In genomic region chrX:49043220-49043986, GRCh38 we compare ENCODE assay signal across 8 cellular contexts. TPM values are rescaled to one million over a fixed set of nuclear protein-coding genes. Genes with fewer than 3 reads are reported as not detected.
DNase-seq lines count a peak whose midpoint lies in the region; ATAC-seq and TF ChIP-seq lines count a peak whose summit lies in the region.

Gene TFE3 (minus strand): TSS chrX:49043357. CDS start chrX:49043226, 131 bp downstream.

- no peaks in the 10 kb centered on the region for H3K36me3 Mint-ChIP-seq in activated naive CD8-positive, alpha-beta T cell

- H3K4me3 Mint-ChIP-seq in activated naive CD8-positive, alpha-beta T cell, result peak within 1 kb of the TSS; percentile 91

- H3K4me1 ChIP-seq in testis, result no peaks in the 10 kb centered on the region

- TF ChIP-seq POLR2A in testis (IDR thresholded peaks at IDR 0.05), result peak; percentile 49

- peak; percentile 90 for DNase-seq in GM10266 (ENCODE audit: extremely low spot score)
- DNase-seq in NCI-H1105 (lab: John Stamatoyannopoulos, UW), result peak; percentile 96
- peak; percentile 93 for DNase-seq in SKM-1 treated with dmso at 0.1 percent for 144 hours (lab: John Stamatoyannopoulos, UW; ENCODE audit: unreplicated experiment)
- DNase-seq in glomerular endothelial cell (ENCODE audit: extremely low read depth, low read depth, low spot score), result peak; percentile 88
- DNase-seq in omental fat pad (ENCODE audit: low spot score), result peak; percentile 90
- DNase-seq in testis, result peak; percentile 98

- 0% methylated on average over 38 of the region's 67 CpGs; no CpG with 5 or more reads in 1 of the 2 donors for WGBS in testis, 2 donors

- H3K27me3 Mint-ChIP-seq in activated naive CD8-positive, alpha-beta T cell, result no peaks in the 10 kb centered on the region

- TF ChIP-seq CTCF in GM10266 (IDR thresholded peaks at IDR 0.05; ENCODE audit: control insufficient read depth, insufficient read depth, low read depth, missing control alignments), result peak; percentile 63
- TF ChIP-seq CTCF in omental fat pad (IDR thresholded peaks at IDR 0.05), result no peak
- TF ChIP-seq CTCF in testis (IDR thresholded peaks at IDR 0.05), result peak; percentile 38 to 82 (median 79)

- H3K9me3 Mint-ChIP-seq in activated naive CD8-positive, alpha-beta T cell (ENCODE audit: low read depth), result no peaks in the 10 kb centered on the region

- H3K27ac Mint-ChIP-seq in activated naive CD8-positive, alpha-beta T cell, result peak within 1 kb of the TSS; percentile 88

- H3K36me3 ChIP-seq in testis (ENCODE audit: low read depth, missing control alignments), result no peaks in the 10 kb centered on the region

- intact Hi-C loops in testis (cut with DNase I; ENCODE audit: low total_unique reads), result no loop called here

- no peaks in the 10 kb centered on the region for H3K27me3 ChIP-seq in testis

- H3K9me3 ChIP-seq in testis, result no peaks in the 10 kb centered on the region

- H3K4me3 ChIP-seq in testis, result peak within 1 kb of the TSS; percentile 74 to 91

- peak; percentile 93 for ATAC-seq in HG02642 (IDR thresholded peaks at IDR 0.05; ENCODE audit: poor library complexity, unreplicated experiment)
- ATAC-seq in omental fat pad (ENCODE audit: low FRiP score), result peak; percentile 91

- H3K4me1 Mint-ChIP-seq in activated naive CD8-positive, alpha-beta T cell (ENCODE audit: low read depth), result peaks cover 34% of the 10 kb centered on the region

- peak within 1 kb of the TSS; percentile 94 to 98 for H3K27ac ChIP-seq in testis

RNA-seq across cellular contexts. Expression of gene TFE3, which starts in this region (rescaled TPM):
- 50.1 and 72.2 TPM in 2 replicates for total RNA-seq in glomerular endothelial cell
- total RNA-seq in omental fat pad, result 100 to 1,000 TPM in 3 of 4 donors, 10 to 100 TPM in 1; 89.8 to 124 (median 116) TPM
- 10 to 100 TPM; 53.9 to 66.0 TPM for total RNA-seq in testis
- 29.3 TPM for polyA plus RNA-seq in testis (ENCODE audit: insufficient read depth, low read depth, low replicate concordance)

Comparison
In these comparisons a context has a peak if more than half of its experiments do, and no peak if none do; other contexts are left out.
1. Peak in every context shown above with its lines: DNase-seq, ATAC-seq, H3K4me3 ChIP-seq and H3K27ac ChIP-seq.
2. CTCF ChIP-seq: peak in GM10266 (single experiment) and testis (3 of 3); none in omental fat pad (0 of 3).